ENCODE assay signal across 12 cellular contexts in the genomic region with DNA sequence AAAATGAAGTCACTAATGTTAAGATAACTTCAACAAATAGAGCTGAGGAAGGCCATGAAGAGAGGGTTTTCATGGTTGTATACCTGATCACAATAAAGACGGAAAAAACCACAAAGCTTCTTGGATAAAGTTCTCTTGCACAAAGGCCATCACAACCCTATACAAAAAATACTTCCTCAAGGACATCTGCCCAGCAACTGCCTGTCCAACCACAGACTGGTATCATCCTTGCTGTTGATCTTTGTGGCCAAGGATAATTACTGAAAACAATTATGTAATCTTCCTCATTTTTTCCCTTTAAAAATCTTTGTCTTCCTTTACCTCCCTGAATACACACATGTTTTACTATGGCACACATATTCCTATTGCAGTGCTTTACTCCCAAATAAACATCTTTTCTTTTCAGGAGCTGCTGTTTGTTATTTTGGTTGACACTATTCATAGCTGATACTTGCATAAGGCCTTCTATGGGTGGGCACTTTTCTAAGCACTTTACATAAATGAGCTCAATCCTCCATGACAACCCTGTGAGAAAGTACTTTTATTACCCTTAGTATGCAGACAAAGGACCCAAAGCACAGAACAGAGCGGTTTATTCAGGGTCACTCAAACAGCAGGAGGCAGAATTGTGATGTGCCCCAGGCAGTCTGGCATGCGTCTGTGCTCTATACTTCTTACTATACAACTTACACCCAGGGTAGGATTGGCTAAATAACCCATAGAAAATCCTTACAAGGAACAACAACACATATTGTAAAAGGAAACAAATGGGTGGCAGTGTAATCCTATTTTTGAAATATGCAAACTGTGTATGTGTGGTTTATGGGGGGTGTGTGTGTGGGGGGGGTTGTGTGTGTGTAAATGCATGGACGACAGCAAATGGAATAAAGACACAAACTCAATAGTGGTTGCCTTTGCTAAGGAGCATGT. TPM values are rescaled to one million over a fixed set of nuclear protein-coding genes. Genes with fewer than 3 reads are reported as not detected.
DNase-seq lines count a peak whose midpoint lies in the region; ATAC-seq and TF ChIP-seq lines count a peak whose summit lies in the region.
"Had no signal": no experiment of that assay in that cellular context is flagged by ENCODE, and none has a peak within 500 bp of the region (broad histone marks: within the 10 kb centered on the region; RNA-seq: fewer than 3 reads in every experiment).

No MANE protein-coding gene starts in this region.

- H3F3A ChIP-seq in neural cell (ENCODE audit: insufficient read depth, low read length, poor library complexity, severe bottlenecking), result no peaks in the 10 kb centered on the region

- H3K9me3 ChIP-seq in neural cell (ENCODE audit: low read length) (peaks cover 3% of the 10 kb centered on the region), suprapubic skin (no peaks in the 10 kb centered on the region)

- TF ChIP-seq POLR2A in suprapubic skin (IDR thresholded peaks at IDR 0.05), result no peak

- H3K27me3 ChIP-seq in neural cell (ENCODE audit: insufficient read depth, low read depth, low read length) (peaks cover 34% of the 10 kb centered on the region), suprapubic skin (no peaks in the 10 kb centered on the region)

- no peak for ATAC-seq in HG03097 (IDR thresholded peaks at IDR 0.05; ENCODE audit: low FRiP score, unreplicated experiment)
- ATAC-seq: right cardiac atrium had no signal

- H3K4me1 ChIP-seq in suprapubic skin, result no peaks in the 10 kb centered on the region

- no peak overlapping the region for H3K27ac ChIP-seq in neural cell (ENCODE audit: low read length)
- no peak overlapping the region for H3K27ac ChIP-seq in suprapubic skin

- no peak overlapping the region for H3K9ac ChIP-seq in neural cell (ENCODE audit: low read length)

- no peak for TF ChIP-seq EP300 in Ishikawa (IDR thresholded peaks at IDR 0.05; ENCODE audit: borderline replicate concordance)
- peak; percentile 67 for TF ChIP-seq EP300 in neural cell (conservative IDR thresholded peaks at IDR 0.05; ENCODE audit: poor library complexity, severe bottlenecking)
- no peak for TF ChIP-seq EP300 in suprapubic skin (IDR thresholded peaks at IDR 0.05)

- H2AFZ ChIP-seq in neural cell (ENCODE audit: low read depth, low read length), result no peak overlapping the region

- 64% methylated on average over 4 of the region's 4 CpGs for WGBS in suprapubic skin

- no peaks in the 10 kb centered on the region for H4K20me1 ChIP-seq in neural cell (ENCODE audit: insufficient read depth)

- TF ChIP-seq RAD21 in Ishikawa (IDR thresholded peaks at IDR 0.05; ENCODE audit: low read depth) (peak; percentile 17; the same call in 1 of the 2 replicates), neural cell (conservative IDR thresholded peaks at IDR 0.05) (no peak)

- DNase-seq in NCI-H526 treated with DMSO at 0.1 percent for 48 hours (lab: John Stamatoyannopoulos, UW) (peak; percentile 16), amniotic epithelial cell (ENCODE audit: low read depth) (peak; percentile 64), suprapubic skin (ENCODE audit: low spot score in 2 of 2) (no peak), NCI-H1105 treated with DMSO at 0.1 percent for 48 hours (lab: John Stamatoyannopoulos, UW) (no peak)
- DNase-seq in activated T-cell treated with anti-CD3 and anti-CD28 coated beads, Interleukin-2, amount 50 U/mL, for 1 hour, result no peak
- DNase-seq: Calu3, HFFc6, Karpas-422, right cardiac atrium had no signal

- no peak overlapping the region for H3K4me2 ChIP-seq in neural cell (ENCODE audit: low read length)

- TF ChIP-seq CTCF in neural cell (IDR thresholded peaks at IDR 0.05; ENCODE audit: poor library complexity, severe bottlenecking), result peak; percentile 28
- no peak for TF ChIP-seq CTCF in suprapubic skin (IDR thresholded peaks at IDR 0.05)

- no peaks in the 10 kb centered on the region for H3K36me3 ChIP-seq in neural cell (ENCODE audit: insufficient read depth, low read length)
- H3K36me3 ChIP-seq in suprapubic skin, result no peaks in the 10 kb centered on the region

- H3K4me3 ChIP-seq in neural cell (ENCODE audit: low read length) (no peak overlapping the region), suprapubic skin (no peak overlapping the region)

- H3K9me2 ChIP-seq in neural cell (ENCODE audit: insufficient read depth, low read length), result no peaks in the 10 kb centered on the region

- H3K79me2 ChIP-seq in neural cell (replicated peaks; ENCODE audit: insufficient read depth, low read length), result no peaks in the 10 kb centered on the region

TF ChIP-seq in Ishikawa, 13 proteins besides CTCF, POLR2A, EP300 and RAD21 (continues in another document):
- TF ChIP-seq ZBTB7A (IDR thresholded peaks at IDR 0.05; ENCODE audit: low read depth) (no peak), TAF1 (IDR thresholded peaks at IDR 0.05; ENCODE audit: low read depth) (no peak), CEBPB (IDR thresholded peaks at IDR 0.05) (no peak), USF1 (IDR thresholded peaks at IDR 0.05) (no peak), FOXM1 (IDR thresholded peaks at IDR 0.05; ENCODE audit: borderline replicate concordance, low read depth) (no peak), EGR1 (IDR thresholded peaks at IDR 0.05) (no peak), TCF12 (IDR thresholded peaks at IDR 0.05; ENCODE audit: low read depth) (no peak)
- TF ChIP-seq, protein P1, sequence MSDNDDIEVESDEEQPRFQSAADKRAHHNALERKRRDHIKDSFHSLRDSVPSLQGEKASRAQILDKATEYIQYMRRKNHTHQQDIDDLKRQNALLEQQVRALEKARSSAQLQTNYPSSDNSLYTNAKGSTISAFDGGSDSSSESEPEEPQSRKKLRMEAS (IDR thresholded peaks at IDR 0.05), result no peak

TF ChIP-seq in neural cell, 6 proteins besides CTCF, POLR2A, EP300 and RAD21:
- peak; percentile 26 for TF ChIP-seq POLR2AphosphoS5 (IDR thresholded peaks at IDR 0.05)
- no peak for TF ChIP-seq EZH2 (IDR thresholded peaks at IDR 0.05; ENCODE audit: borderline replicate concordance, insufficient read depth, low read length, poor library complexity, severe bottlenecking)
- TF ChIP-seq SMC3 (conservative IDR thresholded peaks at IDR 0.05; ENCODE audit: poor library complexity), result peak; percentile 38

RNA-seq across cellular contexts. Expression of gene SNRNP48, which starts 35.0 kb away (rescaled TPM):
- polyA plus RNA-seq in neural cell, result 17.5 and 19.4 TPM in 2 replicates
- 19.5 and 23.2 TPM in 2 replicates for polyA minus RNA-seq in neural cell
- 10 to 100 TPM in 2 of 4 donors, 1 to 10 TPM in 2; 7.9 to 12.4 (median 9.7) TPM for total RNA-seq in suprapubic skin

Comparison
In these comparisons a context has a peak if more than half of its experiments do, and no peak if none do; other contexts are left out.
1. DNase-seq: peak in NCI-H526 treated with DMSO at 0.1 percent for 48 hours (single experiment) and amniotic epithelial cell (single experiment); none in activated T-cell treated with anti-CD3 and anti-CD28 coated beads, Interleukin-2, amount 50 U/mL, for 1 hour (single experiment), suprapubic skin (0 of 2) and NCI-H1105 treated with DMSO at 0.1 percent for 48 hours (single experiment).